ENCODE assay signal across 13 cellular contexts in the genomic region with DNA sequence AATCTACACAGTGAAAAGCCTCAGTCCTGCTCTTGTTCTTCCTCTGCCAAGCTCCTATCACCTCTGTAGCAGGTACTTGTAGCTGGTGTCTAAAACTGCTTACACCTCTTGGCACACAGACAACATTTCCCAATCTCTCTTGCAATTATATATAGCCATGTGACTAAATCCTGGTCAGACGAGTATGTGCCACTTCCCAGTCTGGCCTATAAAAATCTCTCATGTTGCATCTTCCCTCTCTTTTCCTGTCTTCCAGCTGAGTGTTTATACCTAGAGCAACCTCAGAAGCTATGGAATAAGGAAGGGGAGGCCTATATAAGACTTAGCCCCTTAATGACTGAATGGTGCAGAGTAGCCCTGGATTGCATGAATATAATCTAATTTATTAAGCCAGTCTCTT.
DNase-seq lines count a peak whose midpoint lies in the region; ATAC-seq and TF ChIP-seq lines count a peak whose summit lies in the region.
"Had no signal": no experiment of that assay in that cellular context is flagged by ENCODE, and none has a peak within 500 bp of the region (broad histone marks: within the 10 kb centered on the region; RNA-seq: fewer than 3 reads in every experiment).

No MANE protein-coding gene starts in this region.

- no peak for TF ChIP-seq POLR2A in IMR-90 (IDR thresholded peaks at IDR 0.05; ENCODE audit: low read depth, low read length)

- H4K5ac ChIP-seq in IMR-90 (ENCODE audit: low read depth, low read length) = no peak overlapping the region

- no peak overlapping the region for H4K91ac ChIP-seq in IMR-90 (ENCODE audit: insufficient read depth, low read depth, low read length)

- H2BK15ac ChIP-seq in IMR-90 (ENCODE audit: low read depth, low read length) = no peak overlapping the region

- no peak overlapping the region for H2BK5ac ChIP-seq in IMR-90 (ENCODE audit: low read depth, low read length, poor library complexity, severe bottlenecking)

- H3K9me1 ChIP-seq in IMR-90 (ENCODE audit: insufficient read depth, low read length) = no peaks in the 10 kb centered on the region

- H3K27ac ChIP-seq in IMR-90 (ENCODE audit: insufficient read depth, low read length) (no peak overlapping the region), VCaP (peak overlapping the region; percentile 59)
- H3K27ac ChIP-seq: BLaER1 had no signal

- no peak for TF ChIP-seq CTCF in IMR-90 (conservative IDR thresholded peaks at IDR 0.05; ENCODE audit: low read depth, low read length)
- TF ChIP-seq CTCF in VCaP (conservative IDR thresholded peaks at IDR 0.05) = no peak

- DNase-seq in COR-L47 (lab: John Stamatoyannopoulos, UW) (peak; percentile 45), IMR-90 (peak; percentile 45), iris pigment epithelial cell (ENCODE audit: low read depth) (peak; percentile 20), GF-D8 (lab: John Stamatoyannopoulos, UW) (no peak), SW 1271 (lab: John Stamatoyannopoulos, UW) (no peak), HPDE6-E6E7 (ENCODE audit: extremely low spot score) (no peak)
- DNase-seq: activated CD4-positive, alpha-beta T cell treated with anti-CD3 and anti-CD28 coated beads, Interleukin-2, amount 50 U/mL, for 4 hours; activated naive CD4-positive, alpha-beta T cell; cortex of kidney; midbrain had no signal

- H3K18ac ChIP-seq in IMR-90 (ENCODE audit: low read depth, low read length) = no peak overlapping the region

- no peak overlapping the region for H3K4me2 ChIP-seq in IMR-90 (ENCODE audit: low read depth, low read length)
- H3K4me2 ChIP-seq: BLaER1 had no signal

- no peak overlapping the region for H2AFZ ChIP-seq in IMR-90 (replicated peaks; ENCODE audit: low read length, poor library complexity)

- H3K4me1 ChIP-seq in IMR-90 (ENCODE audit: control insufficient read depth, insufficient read depth, low read length) = peaks cover 2% of the 10 kb centered on the region; the same call in 1 of the 2 replicates

- intact Hi-C loops in IMR-90 (cut with micrococcal nuclease) = no loop called here

- no TSS peak for BruUV-seq in IMR-90 (replicated peaks; lab: Mats Ljungman, UMichigan)

- WGBS in IMR-90 (ENCODE audit: extremely low coverage in 2 of 2, insufficient read length in 1 of 2), 2 experiments = no CpG with 5 or more reads among the region's 1 CpG

- H3K4ac ChIP-seq in IMR-90 (ENCODE audit: low read depth, low read length) = no peak overlapping the region

- H3K56ac ChIP-seq in IMR-90 (ENCODE audit: extremely low read depth, insufficient read depth, low read length) = no peak overlapping the region

- no peaks in the 10 kb centered on the region for H3K27me3 ChIP-seq in IMR-90 (ENCODE audit: control insufficient read depth, insufficient read depth, low read length)
- H3K27me3 ChIP-seq: BLaER1 had no signal

- in situ Hi-C loops in IMR-90 (cut with MboI; ENCODE audit: low sequenced_read_pairs) = no loop called here

- POLR2A ChIA-PET in IMR-90 (lab: Charles Lee; ENCODE audit: unreplicated experiment) = interaction anchor here (0.6 kb wide), 1 partner anchor 17 kb away, joined by 6 read pairs; no protein-coding TSS in a partner anchor

- no peak overlapping the region for H2AK5ac ChIP-seq in IMR-90 (ENCODE audit: low read depth, low read length)

- H2BK20ac ChIP-seq in IMR-90 (ENCODE audit: low read depth, low read length) = no peak overlapping the region

- H3K9me3 ChIP-seq in IMR-90 (ENCODE audit: control insufficient read depth, insufficient read depth, low read length) = no peaks in the 10 kb centered on the region
- H3K9me3 ChIP-seq: BLaER1 had no signal

- H4K8ac ChIP-seq in IMR-90 (ENCODE audit: low read depth in 2 of 2, low read length in 2 of 2) = no peak overlapping the region

- no peaks in the 10 kb centered on the region for H4K20me1 ChIP-seq in IMR-90 (ENCODE audit: insufficient read depth, low read length)
- H4K20me1 ChIP-seq: BLaER1 had no signal

- no peak overlapping the region for H3K14ac ChIP-seq in IMR-90 (replicated peaks; ENCODE audit: low read depth, low read length)

- H3K23ac ChIP-seq in IMR-90 (ENCODE audit: low read depth, low read length) = no peak overlapping the region

- H2AK9ac ChIP-seq in IMR-90 (replicated peaks; ENCODE audit: low read depth, low read length, poor library complexity) = no peak overlapping the region

- ATAC-seq in IMR-90 (ENCODE audit: low read depth) = no peak; the same call in 1 of the 2 replicates
- ATAC-seq in GM19035 (IDR thresholded peaks at IDR 0.05; ENCODE audit: unreplicated experiment) = no peak

- no peak overlapping the region for H2BK120ac ChIP-seq in IMR-90 (ENCODE audit: low read depth, low read length)

- CTCF ChIA-PET in IMR-90 (lab: Yijun Ruan, JAX) = no interaction called here

- dilution Hi-C loops in IMR-90 (cut with HindIII; ENCODE audit: low sequenced_read_pairs, unreplicated experiment) = no loop called here

- H3K9ac ChIP-seq in IMR-90 (ENCODE audit: low read depth, low read length) = no peak overlapping the region
- H3K9ac ChIP-seq: BLaER1 had no signal

- H3K36me3 ChIP-seq in IMR-90 (ENCODE audit: control insufficient read depth, insufficient read depth, low read length) = no peaks in the 10 kb centered on the region
- H3K36me3 ChIP-seq: BLaER1 had no signal

- no peaks in the 10 kb centered on the region for H3K79me1 ChIP-seq in IMR-90 (ENCODE audit: low read depth in 1 of 2, low read length in 2 of 2)

- no peak for TF ChIP-seq RAD21 in IMR-90 (IDR thresholded peaks at IDR 0.05; ENCODE audit: low read length)

- H3K4me3 ChIP-seq in IMR-90 (ENCODE audit: insufficient read depth, low read depth, low read length) = no peak overlapping the region
- H3K4me3 ChIP-seq: BLaER1 had no signal

TF ChIP-seq in IMR-90, 13 proteins besides CTCF, POLR2A, EP300 and RAD21:
- peak; percentile 56 for TF ChIP-seq CEBPB (IDR thresholded peaks at IDR 0.05; ENCODE audit: low read depth, low read length)
- TF ChIP-seq MAFK (IDR thresholded peaks at IDR 0.05; ENCODE audit: low read depth, low read length) = no peak
TF ChIP-seq in IMR-90: peak in this region for 1.

Comparison
In these comparisons a context has a peak if more than half of its experiments do, and no peak if none do; other contexts are left out.
1. DNase-seq: peak in COR-L47 (single experiment), IMR-90 (single experiment) and iris pigment epithelial cell (single experiment); none in GF-D8 (single experiment), SW 1271 (0 of 2) and HPDE6-E6E7 (single experiment).